ENCODE assay signal across 15 cellular contexts in genomic region chr17:19244357-19244756, GRCh38. TPM values are rescaled to one million over a fixed set of nuclear protein-coding genes. Genes with fewer than 3 reads are reported as not detected.
DNase-seq lines count a peak whose midpoint lies in the region; FAIRE-seq and TF ChIP-seq lines count a peak whose summit lies in the region.
"Had no signal": no experiment of that assay in that cellular context is flagged by ENCODE, and none has a peak within 500 bp of the region (broad histone marks: within the 10 kb centered on the region; RNA-seq: fewer than 3 reads in every experiment).

No MANE protein-coding gene starts in this region.

- H3K4me1 ChIP-seq in OCI-LY7 (ENCODE audit: insufficient read depth, low read length, poor library complexity, severe bottlenecking) = peaks cover 45% of the 10 kb centered on the region
- H3K4me1 ChIP-seq: BLaER1 had no signal

- intact Hi-C loops in OCI-LY7 (cut with micrococcal nuclease; ENCODE audit: unreplicated experiment) = loop anchor here (2.0 kb wide), 1 partner anchor 62 kb away; no protein-coding TSS in a partner anchor

- FAIRE-seq in GM19239 (lab: Jason Lieb, UNC) = no peak
- FAIRE-seq: GM12878, GM18507 had no signal

- H3K27ac ChIP-seq in OCI-LY7 (ENCODE audit: low read depth, low read length, poor library complexity, severe bottlenecking) = peak overlapping the region; percentile 49
- H3K27ac ChIP-seq: BLaER1 had no signal

- H3K4me3 ChIP-seq in OCI-LY7 (ENCODE audit: low read depth, low read length, poor library complexity, severe bottlenecking) = no peak overlapping the region
- H3K4me3 ChIP-seq: BLaER1, GM12878, GM23338 had no signal

- no peaks in the 10 kb centered on the region for H3K9me2 ChIP-seq in OCI-LY7 (ENCODE audit: insufficient read depth, low read length)

- H3K79me2 ChIP-seq in OCI-LY7 (ENCODE audit: insufficient read depth, low read depth, low read length) = peaks cover 4% of the 10 kb centered on the region; the same call in 1 of the 2 replicates

- H3K4me2 ChIP-seq in OCI-LY7 (ENCODE audit: low read length) = peak overlapping the region; percentile 44
- H3K4me2 ChIP-seq: BLaER1, GM23338 had no signal

- H2AFZ ChIP-seq in OCI-LY7 (ENCODE audit: low read length) = no peak overlapping the region
- H2AFZ ChIP-seq: GM23338 had no signal

- H3K36me3 Mint-ChIP-seq in nephron (ENCODE audit: low read depth) = peaks cover 12% of the 10 kb centered on the region
- H3K36me3 Mint-ChIP-seq in type B pancreatic cell = peaks cover 20% of the 10 kb centered on the region

- CTCF ChIA-PET in OCI-LY7 (lab: Charles Lee; ENCODE audit: unreplicated experiment) = interaction anchor here (0.6 kb wide), 1 partner anchor 26 kb away, joined by 3 read pairs; no protein-coding TSS in a partner anchor

- H3K27me3 Mint-ChIP-seq in nephron (ENCODE audit: low read depth) (peaks cover 3% of the 10 kb centered on the region), type B pancreatic cell (no peaks in the 10 kb centered on the region)
- H3K27me3 Mint-ChIP-seq: CD4-positive, CD25-positive, alpha-beta regulatory T cell had no signal

- POLR2A ChIA-PET in OCI-LY7 (lab: Charles Lee) = no interaction called here

- no peaks in the 10 kb centered on the region for H3K36me3 ChIP-seq in OCI-LY7 (ENCODE audit: insufficient read depth, low read length)
- H3K36me3 ChIP-seq: BLaER1 had no signal

- H3K27ac Mint-ChIP-seq in nephron = peak overlapping the region in 2 of 3 experiments; percentile 16 to 22
- H3K27ac Mint-ChIP-seq in type B pancreatic cell = peak overlapping the region; percentile 38
- H3K27ac Mint-ChIP-seq: CD4-positive, CD25-positive, alpha-beta regulatory T cell; GM23338 had no signal

- no peaks in the 10 kb centered on the region for H3K9me3 ChIP-seq in OCI-LY7 (ENCODE audit: low read length)
- H3K9me3 ChIP-seq: BLaER1 had no signal

- BruUV-seq in OCI-LY7 (replicated peaks; lab: Mats Ljungman, UMichigan) = no TSS peak

- no peaks in the 10 kb centered on the region for H3K9me3 Mint-ChIP-seq in nephron
- no peaks in the 10 kb centered on the region for H3K9me3 Mint-ChIP-seq in type B pancreatic cell
- H3K9me3 Mint-ChIP-seq: GM23338 had no signal

- TF ChIP-seq CTCF in OCI-LY7 (conservative IDR thresholded peaks at IDR 0.05; ENCODE audit: low read length) = no peak
- no peak for TF ChIP-seq CTCF in nephron (IDR thresholded peaks at IDR 0.05; ENCODE audit: unreplicated experiment in 3 of 3)
- TF ChIP-seq CTCF in type B pancreatic cell (conservative IDR thresholded peaks at IDR 0.05) = no peak

- H3K4me3 Mint-ChIP-seq in nephron = no peak overlapping the region
- no peak overlapping the region for H3K4me3 Mint-ChIP-seq in type B pancreatic cell
- H3K4me3 Mint-ChIP-seq: CD4-positive, CD25-positive, alpha-beta regulatory T cell; GM23338 had no signal

- H3K4me1 Mint-ChIP-seq in nephron = peaks cover 50% of the 10 kb centered on the region
- peaks cover 45% of the 10 kb centered on the region for H3K4me1 Mint-ChIP-seq in type B pancreatic cell (ENCODE audit: unreplicated experiment)

- DNase-seq in activated effector memory CD4-positive, alpha-beta T cell treated with anti-CD3 and anti-CD28 coated beads, Interleukin-2, amount 50 U/mL, for 16 hours = peak; percentile 3
- DNase-seq in activated effector memory CD4-positive, alpha-beta T cell treated with Interleukin-2 at 50 U/mL for 16 hours = no peak
- DNase-seq in OCI-LY7 (ENCODE audit: low spot score) (no peak), type B pancreatic cell (ENCODE audit: extremely low spot score, unreplicated experiment) (no peak), GM19239 (ENCODE audit: insufficient read length, low spot score) (no peak)
- no peak for DNase-seq in stimulated activated CD4-positive, alpha-beta T cell treated with anti-CD3 and anti-CD28 coated beads, Interleukin-2, amount 100 ng/mL, for 48 hours
- DNase-seq: 8988T; AML-193; CD4-positive, CD25-positive, alpha-beta regulatory T cell; H7 had no signal

- 0 out of 2 replicates have a peak, but pooled peaks cover 4% of the 10 kb centered on the region for H4K20me1 ChIP-seq in OCI-LY7 (ENCODE audit: insufficient read depth, low read length)

RNA-seq across cellular contexts. Expression of gene EPN2, which starts 7.2 kb away (rescaled TPM):
- 20.1 and 28.8 TPM in 2 replicates for total RNA-seq in OCI-LY7 (2014; rRNA removed; shearing (Covaris generic))
- total RNA-seq in OCI-LY7 (2022) (20.4 and 25.0 TPM in 2 replicates), type B pancreatic cell (ENCODE audit: low replicate concordance) (53.9 and 56.7 TPM in 2 replicates)
